9 cellular contexts compared by ENCODE assay signal in genomic region chr15:84658788-84659411, GRCh38. TPM values are rescaled to one million over a fixed set of nuclear protein-coding genes. Genes with fewer than 3 reads are reported as not detected.
A peak's percentile ranks its signal among the peaks of the same experiment; 100 is the strongest.
DNase-seq lines count a peak whose midpoint lies in the region; ATAC-seq and TF ChIP-seq lines count a peak whose summit lies in the region.
"Had no signal": no experiment of that assay in that cellular context is flagged by ENCODE, and none has a peak within 500 bp of the region (broad histone marks: within the 10 kb centered on the region; RNA-seq: fewer than 3 reads in every experiment).

No MANE protein-coding gene starts in this region.

- peak overlapping the region in 10 of 11 experiments; percentile 67 to 84 (median 79); a peak in 19 of 22 replicates for H3K27ac ChIP-seq in BLaER1 treated with 17β-estradiol and CSF1 and Interleukin-3, amounts not matched to agents 10 nM and 100 nM
- H3K27ac ChIP-seq in KOPT-K1 (ENCODE audit: low read depth, low read length, poor library complexity, severe bottlenecking) (peak overlapping the region; percentile 57), colonic mucosa (peak overlapping the region; percentile 61)

- peaks cover 0 to 13% (median 0%) of the 10 kb centered on the region in 11 experiments; a peak in 4 of 22 replicates for H4K20me1 ChIP-seq in BLaER1 treated with 17β-estradiol and CSF1 and Interleukin-3, amounts not matched to agents 10 nM and 100 nM

- POLR2A ChIA-PET in GM10248 (lab: Yijun Ruan, JAX), result no interaction called here

- no peak for TF ChIP-seq CTCF in colonic mucosa (IDR thresholded peaks at IDR 0.05)
- no peak for TF ChIP-seq CTCF in GM10248 (IDR thresholded peaks at IDR 0.05; ENCODE audit: control extremely low read depth, extremely low read depth, low read depth, missing control alignments)

- no peak for DNase-seq in colonic mucosa
- no peak for DNase-seq in natural killer cell treated with Interleukin-12 subunit alpha and Interleukin-12 subunit beta and Interleukin-15 and Interleukin-18, amount 100 ng/mL, for 72 hours (ENCODE audit: low spot score)
- DNase-seq in A172 (ENCODE audit: low spot score), result no peak
- DNase-seq in GM10248 (ENCODE audit: extremely low spot score), result no peak
- DNase-seq in SIG-M5 (lab: John Stamatoyannopoulos, UW), result no peak
- DNase-seq: NCI-H748 treated with DMSO at 0.1 percent for 48 hours had no signal

- intact Hi-C loops in colonic mucosa (cut with DNase I), result loop anchor here (10.0 kb wide), 1 partner anchor 56 kb away; the partner anchor contains the start of gene SEC11A

- peak overlapping the region; percentile 61 to 74 for H3K27ac Mint-ChIP-seq in natural killer cell treated with Interleukin-12 subunit alpha and Interleukin-12 subunit beta and Interleukin-15 and Interleukin-18, amount 100 ng/mL, for 72 hours

- H3K27me3 ChIP-seq in BLaER1 treated with 17β-estradiol and CSF1 and Interleukin-3, amounts not matched to agents 10 nM and 100 nM, result no peaks in the 10 kb centered on the region
- no peaks in the 10 kb centered on the region for H3K27me3 ChIP-seq in colonic mucosa

- peaks cover 31 to 37% of the 10 kb centered on the region in 2 donors for H3K4me1 Mint-ChIP-seq in natural killer cell treated with Interleukin-12 subunit alpha and Interleukin-12 subunit beta and Interleukin-15 and Interleukin-18, amount 100 ng/mL, for 72 hours (ENCODE audit: low read depth in 2 of 2)

- CTCF ChIA-PET in GM10248 (lab: Yijun Ruan, JAX), result interaction anchor here (0.6 to 1.6 kb wide), 12 partner anchors 8 to 68 kb away, joined by 3 to 6 read pairs (median 4); no protein-coding TSS in a partner anchor

- no peaks in the 10 kb centered on the region for H3K36me3 Mint-ChIP-seq in natural killer cell treated with Interleukin-12 subunit alpha and Interleukin-12 subunit beta and Interleukin-15 and Interleukin-18, amount 100 ng/mL, for 72 hours

- peaks cover 38 to 56% (median 49%) of the 10 kb centered on the region in 10 experiments for H3K4me1 ChIP-seq in BLaER1 treated with 17β-estradiol and CSF1 and Interleukin-3, amounts not matched to agents 10 nM and 100 nM
- no peaks in the 10 kb centered on the region for H3K4me1 ChIP-seq in colonic mucosa

- H3K9me3 Mint-ChIP-seq in natural killer cell treated with Interleukin-12 subunit alpha and Interleukin-12 subunit beta and Interleukin-15 and Interleukin-18, amount 100 ng/mL, for 72 hours, result no peaks in the 10 kb centered on the region

- H3K27me3 Mint-ChIP-seq in natural killer cell treated with Interleukin-12 subunit alpha and Interleukin-12 subunit beta and Interleukin-15 and Interleukin-18, amount 100 ng/mL, for 72 hours, result no peaks in the 10 kb centered on the region

- peak overlapping the region; percentile 71 to 85 (median 82) for H3K9ac ChIP-seq in BLaER1 treated with 17β-estradiol and CSF1 and Interleukin-3, amounts not matched to agents 10 nM and 100 nM
- H3K9ac ChIP-seq in colonic mucosa (ENCODE audit: low read depth in 2 of 2, low read length in 2 of 2), result peak overlapping the region; percentile 12 to 62

- H3K9me3 ChIP-seq in BLaER1 treated with 17β-estradiol and CSF1 and Interleukin-3, amounts not matched to agents 10 nM and 100 nM (replicated peaks in 1 of 11), result no peaks in the 10 kb centered on the region
- no peaks in the 10 kb centered on the region for H3K9me3 ChIP-seq in KOPT-K1 (ENCODE audit: insufficient read depth, low read length, poor library complexity, severe bottlenecking)
- H3K9me3 ChIP-seq in colonic mucosa, result no peaks in the 10 kb centered on the region

- no peak for ATAC-seq in natural killer cell treated with Interleukin-12 subunit alpha and Interleukin-12 subunit beta and Interleukin-15 and Interleukin-18, amount 100 ng/mL, for 72 hours
- ATAC-seq in GM18502 (IDR thresholded peaks at IDR 0.05; ENCODE audit: poor library complexity, unreplicated experiment), result no peak

- H3K4me3 ChIP-seq in BLaER1 treated with 17β-estradiol and CSF1 and Interleukin-3, amounts not matched to agents 10 nM and 100 nM, result peak overlapping the region; percentile 56 to 74 (median 63)
- peak overlapping the region; percentile 65 for H3K4me3 ChIP-seq in colonic mucosa

- H3K4me3 Mint-ChIP-seq in natural killer cell treated with Interleukin-12 subunit alpha and Interleukin-12 subunit beta and Interleukin-15 and Interleukin-18, amount 100 ng/mL, for 72 hours, result peak overlapping the region; percentile 60

- peak overlapping the region; percentile 89 to 99 (median 95) for H3K4me2 ChIP-seq in BLaER1 treated with 17β-estradiol and CSF1 and Interleukin-3, amounts not matched to agents 10 nM and 100 nM

- peaks cover 0 to 27% (median 6%) of the 10 kb centered on the region in 11 experiments; a peak in 8 of 22 replicates for H3K36me3 ChIP-seq in BLaER1 treated with 17β-estradiol and CSF1 and Interleukin-3, amounts not matched to agents 10 nM and 100 nM
- no peaks in the 10 kb centered on the region for H3K36me3 ChIP-seq in KOPT-K1 (ENCODE audit: insufficient read depth, low read length)
- H3K36me3 ChIP-seq in colonic mucosa, result no peaks in the 10 kb centered on the region

RNA-seq across cellular contexts. Expression of gene NMB, which starts 0.9 kb away (rescaled TPM):
- total RNA-seq in colonic mucosa, result 1 to 10 TPM; 2.8 to 4.4 TPM
- 1 to 10 TPM; 3.8 to 7.1 TPM for total RNA-seq in natural killer cell treated with Interleukin-12 subunit alpha and Interleukin-12 subunit beta and Interleukin-15 and Interleukin-18, amount 100 ng/mL, for 72 hours
- total RNA-seq in A172 (2014; rRNA removed; shearing (Covaris generic)), result 0.53 and 2.8 TPM in 2 replicates

RNA-seq across cellular contexts. Expression of gene WDR73, which starts 4.8 kb away (rescaled TPM):
- 10 to 100 TPM; 15.3 to 24.3 TPM for total RNA-seq in colonic mucosa
- total RNA-seq in natural killer cell treated with Interleukin-12 subunit alpha and Interleukin-12 subunit beta and Interleukin-15 and Interleukin-18, amount 100 ng/mL, for 72 hours, result 10 to 100 TPM; 19.7 to 41.2 TPM
- 17.8 and 19.0 TPM in 2 replicates for total RNA-seq in A172 (2014; rRNA removed; shearing (Covaris generic))

RNA-seq across cellular contexts. Expression of gene SEC11A, which starts 57.0 kb away (rescaled TPM):
- total RNA-seq in colonic mucosa, result 100 to 1,000 TPM; 146 to 154 TPM
- 100 to 1,000 TPM in 1 of 2 donors, 10 to 100 TPM in 1; 73.0 to 114 TPM for total RNA-seq in natural killer cell treated with Interleukin-12 subunit alpha and Interleukin-12 subunit beta and Interleukin-15 and Interleukin-18, amount 100 ng/mL, for 72 hours
- total RNA-seq in A172 (2014; rRNA removed; shearing (Covaris generic)), result 262 and 270 TPM in 2 replicates

RNA-seq across cellular contexts. Expression of gene ZSCAN2, which starts 58.1 kb away (rescaled TPM):
- 1 to 10 TPM; 6.3 to 6.4 TPM for total RNA-seq in colonic mucosa
- 1 to 10 TPM; 5.5 to 9.2 TPM for total RNA-seq in natural killer cell treated with Interleukin-12 subunit alpha and Interleukin-12 subunit beta and Interleukin-15 and Interleukin-18, amount 100 ng/mL, for 72 hours
- 13.2 and 17.5 TPM in 2 replicates for total RNA-seq in A172 (2014; rRNA removed; shearing (Covaris generic))
